ENCODE assay signal across 8 cellular contexts in genomic region chr5:35089688-35090314, GRCh38. TPM values are rescaled to one million over a fixed set of nuclear protein-coding genes. Genes with fewer than 3 reads are reported as not detected.
DNase-seq lines count a peak whose midpoint lies in the region; ATAC-seq and TF ChIP-seq lines count a peak whose summit lies in the region.

No MANE protein-coding gene starts in this region.

- no peaks in the 10 kb centered on the region for H3K36me3 Mint-ChIP-seq in Calu3 (ENCODE audit: insufficient read depth, unreplicated experiment)
- H3K36me3 Mint-ChIP-seq in chondrocyte (ENCODE audit: low read depth), result no peaks in the 10 kb centered on the region

- no peaks in the 10 kb centered on the region for H3K9me3 ChIP-seq in lung (ENCODE audit: control insufficient read depth in 2 of 2, insufficient read depth in 1 of 2, low read length in 1 of 2)

- BruUV-seq in Calu3 (replicated peaks; lab: Mats Ljungman, UMichigan), result no TSS peak

- H3K4me3 ChIP-seq in WI38 (ENCODE audit: low read depth, low read length) (no peak overlapping the region), lung (no peak overlapping the region)

- H3K4me1 Mint-ChIP-seq in Calu3 (ENCODE audit: low read depth, unreplicated experiment) (no peaks in the 10 kb centered on the region), chondrocyte (ENCODE audit: low read depth) (no peaks in the 10 kb centered on the region)

- H3K4me3 Mint-ChIP-seq in Calu3 (ENCODE audit: low read depth, unreplicated experiment) (no peak overlapping the region), chondrocyte (ENCODE audit: unreplicated experiment) (no peak overlapping the region)

- H3K36me3 ChIP-seq in lung (ENCODE audit: control insufficient read depth in 2 of 2, insufficient read depth in 2 of 2, low read length in 2 of 2), result no peaks in the 10 kb centered on the region

- DNase-seq in Calu3, result peak; percentile 62
- DNase-seq in GOT3 (lab: John Stamatoyannopoulos, UW), result peak; percentile 7
- DNase-seq in NCI-H2171 (lab: John Stamatoyannopoulos, UW), result peak; percentile 11
- no peak for DNase-seq in chondrocyte (ENCODE audit: low spot score)
- peak; percentile 67 for DNase-seq in lung (ENCODE audit: low spot score)
- peak; percentile 1 to 12 for DNase-seq in stimulated activated CD8-positive, alpha-beta memory T cell treated with anti-CD3 and anti-CD28 coated beads, Interleukin-15, amount 100 ng/mL, for 48 hours (ENCODE audit: low read depth in 2 of 2)

- H3K27ac ChIP-seq in lung (ENCODE audit: low read depth in 1 of 2, low read length in 1 of 2), result no peak overlapping the region

- H3K27me3 Mint-ChIP-seq in Calu3 (ENCODE audit: unreplicated experiment) (no peaks in the 10 kb centered on the region), chondrocyte (ENCODE audit: low read depth) (peaks cover 26% of the 10 kb centered on the region)

- H3K27ac Mint-ChIP-seq in Calu3 (ENCODE audit: unreplicated experiment) (no peak overlapping the region), chondrocyte (ENCODE audit: unreplicated experiment) (no peak overlapping the region)

- CTCF ChIA-PET in Calu3 (lab: Charles Lee), result no interaction called here

- intact Hi-C loops in Calu3 (cut with micrococcal nuclease; ENCODE audit: unreplicated experiment), result loop anchor here (1.0 to 10.0 kb wide), 5 partner anchors 93 to 836 kb away; no protein-coding TSS in a partner anchor

- no peaks in the 10 kb centered on the region for H3K4me1 ChIP-seq in lung (ENCODE audit: control insufficient read depth in 2 of 2, insufficient read depth in 2 of 2, low read length in 2 of 2)

- H3K27me3 ChIP-seq in lung (ENCODE audit: control insufficient read depth, insufficient read depth), result no peaks in the 10 kb centered on the region

- peak; percentile 39 for TF ChIP-seq CTCF in Calu3 (IDR thresholded peaks at IDR 0.05; ENCODE audit: unreplicated experiment)
- TF ChIP-seq CTCF in WI38 (IDR thresholded peaks at IDR 0.05; ENCODE audit: low read depth, low read length), result peak; percentile 78
- TF ChIP-seq CTCF in chondrocyte (IDR thresholded peaks at IDR 0.05), result peak; percentile 83
- TF ChIP-seq CTCF in lung (IDR thresholded peaks at IDR 0.05; ENCODE audit: control extremely low read depth, extremely low read depth), result peak; percentile 59

- WGBS in lung, 2 donors, result 67 to 69% methylated on average over 5 of the region's 5 CpGs

- ATAC-seq in lung (ENCODE audit: insufficient read depth, low FRiP score) (peak; percentile 53), GM21526 (IDR thresholded peaks at IDR 0.05; ENCODE audit: low FRiP score, unreplicated experiment) (no peak)

- H3K9me3 Mint-ChIP-seq in Calu3 (ENCODE audit: low read depth, unreplicated experiment) (no peaks in the 10 kb centered on the region), chondrocyte (ENCODE audit: low read depth) (no peaks in the 10 kb centered on the region)

RNA-seq across cellular contexts. Expression of gene AGXT2, which starts 42.1 kb away (rescaled TPM):
- not detected in 2 replicates for total RNA-seq in Calu3 (2022)
- total RNA-seq in chondrocyte, result not detected in 3 replicates
- total RNA-seq in lung, result not detected
- polyA plus RNA-seq in lung, result not detected
